In the genomic region with DNA sequence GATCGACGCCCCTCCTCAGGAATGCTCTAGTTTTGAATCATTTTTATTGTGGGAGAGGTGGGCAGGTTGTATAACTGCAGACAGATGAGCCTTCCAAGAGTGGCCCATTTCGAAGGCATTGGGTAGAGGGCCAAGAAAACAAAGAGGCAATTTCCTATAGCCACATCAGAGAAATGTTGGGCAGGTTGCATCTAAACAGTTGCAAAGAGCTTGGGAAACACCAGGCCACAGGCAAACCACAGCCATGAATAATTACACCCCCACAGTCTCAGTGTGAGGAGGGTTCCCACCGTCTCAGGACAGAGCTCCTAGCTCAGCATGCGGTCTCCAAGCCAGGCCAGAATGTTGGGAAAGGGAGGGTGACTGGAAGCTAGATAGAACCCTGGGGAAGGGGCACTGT, we compare ENCODE assay signal across 32 cellular contexts.
DNase-seq lines count a peak whose midpoint lies in the region; ATAC-seq, FAIRE-seq and TF ChIP-seq lines count a peak whose summit lies in the region.
"Had no signal": no experiment of that assay in that cellular context is flagged by ENCODE, and none has a peak within 500 bp of the region (broad histone marks: within the 10 kb centered on the region; RNA-seq: fewer than 3 reads in every experiment).

No MANE protein-coding gene starts in this region.

- no peak overlapping the region for H3K4me3 ChIP-seq in BLaER1 treated with 17β-estradiol and CSF1 and Interleukin-3, amounts not matched to agents 10 nM and 100 nM
- no peak overlapping the region for H3K4me3 ChIP-seq in OCI-LY7 (ENCODE audit: low read depth, low read length, poor library complexity, severe bottlenecking)
- H3K4me3 ChIP-seq in GM12878: no peak overlapping the region
- H3K4me3 ChIP-seq in naive thymus-derived CD4-positive, alpha-beta T cell (ENCODE audit: low read length): no peak overlapping the region
- H3K4me3 ChIP-seq: A549, ascending aorta, HAP-1, left ventricle myocardium inferior, SJSA1, tibial artery had no signal

- SMC1A ChIA-PET in GM12878 (lab: Charles Lee; ENCODE audit: uncharacterized antibody, unreplicated experiment): interaction anchor here (0.6 to 2.7 kb wide), 7 partner anchors 9 to 157 kb away, joined by 3 to 10 read pairs (median 3); no protein-coding TSS in a partner anchor

- no peaks in the 10 kb centered on the region for H3K27me3 ChIP-seq in BLaER1 treated with 17β-estradiol and CSF1 and Interleukin-3, amounts not matched to agents 10 nM and 100 nM
- no peaks in the 10 kb centered on the region; a peak in 1 of 4 replicates for H3K27me3 ChIP-seq in GM12878 (replicated peaks in 1 of 2; ENCODE audit: control insufficient read depth in 2 of 2, insufficient read depth in 2 of 2, low read length in 1 of 2)
- H3K27me3 ChIP-seq in naive thymus-derived CD4-positive, alpha-beta T cell (ENCODE audit: control insufficient read depth in 2 of 2, insufficient read depth in 2 of 2, low read length in 2 of 2): no peaks in the 10 kb centered on the region
- H3K27me3 ChIP-seq: ascending aorta, SJSA1 had no signal

- 23% methylated on average over 5 of the region's 5 CpGs for WGBS in GM12878 (ENCODE audit: insufficient coverage, insufficient replicate concordance, low lambda C conversion rate, missing lambda C conversion rate)

- H3K27me3 Mint-ChIP-seq in naive thymus-derived CD4-positive, alpha-beta T cell: peaks cover 14 to 29% (median 20%) of the 10 kb centered on the region in 5 donors

- H3K4me3 Mint-ChIP-seq in naive thymus-derived CD4-positive, alpha-beta T cell: no peak overlapping the region
- H3K4me3 Mint-ChIP-seq: activated CD4-positive, alpha-beta memory T cell treated with anti-CD3 and anti-CD28 coated beads for 36 hours; activated naive CD8-positive, alpha-beta T cell; CD8-positive, alpha-beta T cell; mesothelial cell of epicardium; naive thymus-derived CD8-positive, alpha-beta T cell; stimulated activated naive CD8-positive, alpha-beta T cell treated with anti-CD3 and anti-CD28 coated beads, Interleukin-15, Interleukin-2, amounts not matched to agents 100 ng/mL and 50 ng/mL, for 24 hours had no signal

- H2AFZ ChIP-seq in OCI-LY7 (ENCODE audit: low read length) (peak overlapping the region; percentile 77), GM12878 (ENCODE audit: control insufficient read depth, low read depth, low read length) (no peak overlapping the region)

- H3K9me2 ChIP-seq in OCI-LY7 (ENCODE audit: insufficient read depth, low read length): no peaks in the 10 kb centered on the region

- H3K4me2 ChIP-seq in BLaER1 treated with 17β-estradiol and CSF1 and Interleukin-3, amounts not matched to agents 10 nM and 100 nM: peak overlapping the region in 7 of 11 experiments; percentile 8 to 47 (median 27); a peak in 12 of 22 replicates
- H3K4me2 ChIP-seq in OCI-LY7 (ENCODE audit: low read length) (no peak overlapping the region), GM12878 (ENCODE audit: control insufficient read depth, insufficient read depth) (0 out of 2 replicates have a peak overlapping the region, but pooled peaks have one; percentile 42)
- H3K4me2 ChIP-seq: A549 had no signal

- TF ChIP-seq CTCF in OCI-LY7 (conservative IDR thresholded peaks at IDR 0.05; ENCODE audit: low read length) (no peak), GM12878 (IDR thresholded peaks at IDR 0.05 in 2 of 3, conservative IDR thresholded peaks at IDR 0.05 in 1 of 3; ENCODE audit: control insufficient read depth in 2 of 3, extremely low read depth in 1 of 3, insufficient read depth in 1 of 3, low read depth in 3 of 3, low read length in 3 of 3) (no peak)

- H3K27ac ChIP-seq in BLaER1 treated with 17β-estradiol and CSF1 and Interleukin-3, amounts not matched to agents 10 nM and 100 nM: peak overlapping the region in 1 of 11 experiments; percentile 18; a peak in 1 of 22 replicates
- no peak overlapping the region for H3K27ac ChIP-seq in OCI-LY7 (ENCODE audit: low read depth, low read length, poor library complexity, severe bottlenecking)
- H3K27ac ChIP-seq in GM12878 (ENCODE audit: control insufficient read depth, insufficient read depth): no peak overlapping the region
- no peak overlapping the region for H3K27ac ChIP-seq in naive thymus-derived CD4-positive, alpha-beta T cell (ENCODE audit: low read depth, low read length)
- H3K27ac ChIP-seq: A549, ascending aorta, HL-60, left ventricle myocardium inferior, SJSA1, tibial artery had no signal

- H3K27ac Mint-ChIP-seq in naive thymus-derived CD4-positive, alpha-beta T cell: no peak overlapping the region
- H3K27ac Mint-ChIP-seq: activated CD4-positive, alpha-beta memory T cell treated with anti-CD3 and anti-CD28 coated beads for 36 hours; activated naive CD8-positive, alpha-beta T cell; CD8-positive, alpha-beta T cell; mesothelial cell of epicardium; naive thymus-derived CD8-positive, alpha-beta T cell; stimulated activated naive CD8-positive, alpha-beta T cell treated with anti-CD3 and anti-CD28 coated beads, Interleukin-15, Interleukin-2, amounts not matched to agents 100 ng/mL and 50 ng/mL, for 24 hours had no signal

- RAD21 ChIA-PET in GM12878 (lab: Charles Lee; ENCODE audit: unreplicated experiment): interaction anchor here (0.8 to 1.9 kb wide), 4 partner anchors 17 to 110 kb away, joined by 3 to 4 read pairs (median 3); no protein-coding TSS in a partner anchor

- H3K9me3 Mint-ChIP-seq in naive thymus-derived CD4-positive, alpha-beta T cell: peaks cover 0 to 6% (median 2%) of the 10 kb centered on the region in 11 donors
- H3K9me3 Mint-ChIP-seq: activated CD4-positive, alpha-beta memory T cell treated with anti-CD3 and anti-CD28 coated beads for 36 hours; CD8-positive, alpha-beta T cell; mesothelial cell of epicardium had no signal

- peaks cover 6 to 24% (median 7%) of the 10 kb centered on the region in 7 donors for H3K4me1 Mint-ChIP-seq in naive thymus-derived CD4-positive, alpha-beta T cell
- H3K4me1 Mint-ChIP-seq: mesothelial cell of epicardium had no signal

- peaks cover 6 to 47% (median 28%) of the 10 kb centered on the region in 10 experiments; a peak in 19 of 20 replicates for H3K4me1 ChIP-seq in BLaER1 treated with 17β-estradiol and CSF1 and Interleukin-3, amounts not matched to agents 10 nM and 100 nM
- peaks cover 13% of the 10 kb centered on the region for H3K4me1 ChIP-seq in OCI-LY7 (ENCODE audit: insufficient read depth, low read length, poor library complexity, severe bottlenecking)
- H3K4me1 ChIP-seq in GM12878 (ENCODE audit: control insufficient read depth, insufficient read depth, low read length): peaks cover 24% of the 10 kb centered on the region
- no peaks in the 10 kb centered on the region for H3K4me1 ChIP-seq in naive thymus-derived CD4-positive, alpha-beta T cell (ENCODE audit: control insufficient read depth in 2 of 2, insufficient read depth in 2 of 2, low read length in 2 of 2)
- H3K4me1 ChIP-seq: A549, ascending aorta, HAP-1, left ventricle myocardium inferior, SJSA1 had no signal

- H3K79me2 ChIP-seq in OCI-LY7 (ENCODE audit: insufficient read depth, low read depth, low read length) (no peaks in the 10 kb centered on the region), GM12878 (ENCODE audit: control insufficient read depth, insufficient read depth, low read length) (no peaks in the 10 kb centered on the region)

- peaks cover 0 to 3% (median 0%) of the 10 kb centered on the region in 11 experiments; a peak in 3 of 22 replicates for H3K9me3 ChIP-seq in BLaER1 treated with 17β-estradiol and CSF1 and Interleukin-3, amounts not matched to agents 10 nM and 100 nM (replicated peaks in 1 of 11)
- no peaks in the 10 kb centered on the region for H3K9me3 ChIP-seq in OCI-LY7 (ENCODE audit: low read length)
- H3K9me3 ChIP-seq in GM12878 (replicated peaks; ENCODE audit: control insufficient read depth, insufficient read depth, low read length): no peaks in the 10 kb centered on the region; the same call in 2 of the 3 replicates
- no peaks in the 10 kb centered on the region for H3K9me3 ChIP-seq in naive thymus-derived CD4-positive, alpha-beta T cell (ENCODE audit: control insufficient read depth in 2 of 3, low read length in 3 of 3)
- H3K9me3 ChIP-seq: A549, ascending aorta, HAP-1, left ventricle myocardium inferior, SJSA1, tibial artery had no signal

- H4K20me1 ChIP-seq in BLaER1 treated with 17β-estradiol and CSF1 and Interleukin-3, amounts not matched to agents 10 nM and 100 nM: no peaks in the 10 kb centered on the region; a peak in 1 of 22 replicates
- H4K20me1 ChIP-seq in OCI-LY7 (ENCODE audit: insufficient read depth, low read length) (no peaks in the 10 kb centered on the region), GM12878 (ENCODE audit: control insufficient read depth, insufficient read depth) (no peaks in the 10 kb centered on the region)

- ATAC-seq in HG02870 (IDR thresholded peaks at IDR 0.05; ENCODE audit: unreplicated experiment) (peak; percentile 37), GM12878 (peak; percentile 49; the same call in 2 of the 3 replicates), GM21515 (IDR thresholded peaks at IDR 0.05; ENCODE audit: unreplicated experiment) (no peak)
- no peak for ATAC-seq in naive thymus-derived CD4-positive, alpha-beta T cell
- ATAC-seq: A549; activated CD4-positive, CD25-positive, alpha-beta regulatory T cell treated with anti-CD3 and anti-CD28 coated beads, Interleukin-2, amount 50 U/mL, for 24 hours; CD8-positive, alpha-beta T cell; naive thymus-derived CD8-positive, alpha-beta T cell had no signal

- in situ Hi-C loops in GM12878 (cut with MboI): no loop called here

- DNase-seq in OCI-LY7 (ENCODE audit: low spot score) (no peak), GM12878 (ENCODE audit: low read depth, low spot score) (no peak), hypothalamus (lab: John Stamatoyannopoulos, UW) (no peak), cerebellum (ENCODE audit: low spot score) (no peak)
- no peak for DNase-seq in naive thymus-derived CD4-positive, alpha-beta T cell
- DNase-seq: activated CD4-positive, alpha-beta memory T cell treated with anti-CD3 and anti-CD28 coated beads for 36 hours; activated effector memory CD4-positive, alpha-beta T cell treated with Interleukin-2 at 50 U/mL for 16 hours; CD8-positive, alpha-beta T cell; EL; islet precursor cell; left ventricle myocardium inferior; naive thymus-derived CD8-positive, alpha-beta T cell; NCI-H1105; NCI-H2029; nucleus accumbens; RPMI8226; T-helper 1 cell; tibial artery had no signal

- no peaks in the 10 kb centered on the region for H3K36me3 ChIP-seq in BLaER1 treated with 17β-estradiol and CSF1 and Interleukin-3, amounts not matched to agents 10 nM and 100 nM
- H3K36me3 ChIP-seq in OCI-LY7 (ENCODE audit: insufficient read depth, low read length) (no peaks in the 10 kb centered on the region), GM12878 (ENCODE audit: control insufficient read depth in 2 of 2, insufficient read depth in 2 of 2, low read length in 1 of 2) (no peaks in the 10 kb centered on the region)
- H3K36me3 ChIP-seq in naive thymus-derived CD4-positive, alpha-beta T cell (ENCODE audit: control insufficient read depth in 2 of 3, insufficient read depth in 3 of 3, low read length in 3 of 3): no peaks in the 10 kb centered on the region
- H3K36me3 ChIP-seq: ascending aorta, HAP-1, left ventricle myocardium inferior, SJSA1, tibial artery had no signal

- FAIRE-seq in GM12878 (lab: Jason Lieb, UNC): no peak
- FAIRE-seq: A549, GM19239, TTC549 had no signal

- no peak for TF ChIP-seq POLR2A in GM12878 (IDR thresholded peaks at IDR 0.05; ENCODE audit: low read depth, low read length)

- CTCF ChIA-PET in OCI-LY7 (lab: Charles Lee; ENCODE audit: unreplicated experiment) (no interaction called here), GM12878 (lab: Yijun Ruan, JAX) (no interaction called here)
- CTCF ChIA-PET in naive thymus-derived CD4-positive, alpha-beta T cell (lab: Charles Lee): no interaction called here

- no peak for TF ChIP-seq RAD21 in GM12878 (IDR thresholded peaks at IDR 0.05; ENCODE audit: insufficient read depth, low read depth, low read length)

- H3K9ac ChIP-seq in BLaER1 treated with 17β-estradiol and CSF1 and Interleukin-3, amounts not matched to agents 10 nM and 100 nM: no peak overlapping the region
- no peak overlapping the region for H3K9ac ChIP-seq in GM12878 (ENCODE audit: control insufficient read depth, insufficient read depth, low read length)

- intact Hi-C loops in OCI-LY7 (cut with micrococcal nuclease; ENCODE audit: unreplicated experiment) (no loop called here), GM12878 (cut with micrococcal nuclease; ENCODE audit: unreplicated experiment) (no loop called here)
- intact Hi-C loops in naive thymus-derived CD4-positive, alpha-beta T cell (cut with micrococcal nuclease): no loop called here

- no peaks in the 10 kb centered on the region for H3K36me3 Mint-ChIP-seq in naive thymus-derived CD4-positive, alpha-beta T cell
- H3K36me3 Mint-ChIP-seq: activated CD4-positive, alpha-beta memory T cell treated with anti-CD3 and anti-CD28 coated beads for 36 hours; CD8-positive, alpha-beta T cell; mesothelial cell of epicardium had no signal

- no peak for TF ChIP-seq EP300 in GM12878 (IDR thresholded peaks at IDR 0.05; ENCODE audit: borderline replicate concordance in 1 of 2, control insufficient read depth in 1 of 2, low read depth in 2 of 2, low read length in 2 of 2)

- POLR2A ChIA-PET in OCI-LY7 (lab: Charles Lee): interaction anchor here (0.5 to 1.1 kb wide), 2 partner anchors 9 to 181 kb away, joined by 4 to 7 read pairs; no protein-coding TSS in a partner anchor
- POLR2A ChIA-PET in GM12878 (lab: Charles Lee): interaction anchor here (0.7 to 1.2 kb wide), 2 partner anchors 9 to 326 kb away, joined by 3 read pairs; a partner anchor contains a TSS
- POLR2A ChIA-PET in naive thymus-derived CD4-positive, alpha-beta T cell (lab: Charles Lee): no interaction called here

- BruUV-seq in OCI-LY7 (replicated peaks; lab: Mats Ljungman, UMichigan) (no TSS peak), GM12878 (replicated peaks; lab: Mats Ljungman, UMichigan) (no TSS peak)

Comparison
In these comparisons a context has a peak if more than half of its experiments do, and no peak if none do; other contexts are left out.
1. ATAC-seq: peak in HG02870 (single experiment) and GM12878 (single experiment); none in GM21515 (single experiment) and naive thymus-derived CD4-positive, alpha-beta T cell (single experiment).